1 cellular context compared by ENCODE assay signal in the genomic region with DNA sequence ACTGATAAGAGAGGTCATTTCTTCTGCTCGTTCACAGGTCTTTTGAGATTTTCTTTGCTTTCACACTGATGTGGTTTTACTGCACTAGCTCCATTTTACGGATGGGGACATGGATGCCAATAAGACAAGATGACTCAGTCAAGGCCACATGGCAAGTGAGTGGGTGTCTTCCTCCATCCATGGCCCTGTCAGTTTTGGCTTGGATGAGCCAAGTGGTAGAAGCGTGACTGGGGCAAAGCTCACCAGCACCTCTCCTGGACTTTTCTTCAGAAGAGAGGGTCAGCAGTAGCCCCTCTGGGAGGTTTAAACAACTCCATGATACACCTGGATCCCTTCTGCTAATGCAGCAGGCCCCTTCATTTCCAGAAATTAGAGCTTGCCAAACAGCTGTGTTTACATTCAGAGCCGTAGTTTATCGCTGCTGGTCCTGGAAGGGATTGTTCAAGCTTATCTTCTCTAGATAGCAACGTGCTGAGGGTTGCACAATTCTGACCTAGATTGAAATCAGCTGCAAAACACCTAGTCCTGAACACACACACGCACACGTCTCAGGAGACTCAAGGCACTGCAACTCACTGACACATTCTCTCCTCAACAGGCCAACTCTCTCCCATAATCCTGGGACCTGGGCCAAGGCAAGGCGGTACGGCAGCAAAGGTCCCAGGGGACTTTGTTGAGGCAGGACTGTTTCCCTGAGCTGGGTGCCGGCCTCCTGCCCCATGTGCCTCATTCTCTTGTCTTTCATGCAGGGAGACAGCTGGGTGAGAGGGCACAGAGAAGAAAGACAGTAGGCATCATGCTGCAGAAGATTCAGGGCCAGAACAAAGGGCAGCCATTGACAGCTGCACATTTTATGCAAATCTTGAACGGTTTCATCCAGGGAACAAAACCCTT.
TF ChIP-seq lines count a peak whose summit lies in the region.

No MANE protein-coding gene starts in this region.

TF ChIP-seq in K562, 482 proteins besides CTCF, POLR2A, EP300 and RAD21 (continued from another document and continues in another):
- TF ChIP-seq, protein P1, sequence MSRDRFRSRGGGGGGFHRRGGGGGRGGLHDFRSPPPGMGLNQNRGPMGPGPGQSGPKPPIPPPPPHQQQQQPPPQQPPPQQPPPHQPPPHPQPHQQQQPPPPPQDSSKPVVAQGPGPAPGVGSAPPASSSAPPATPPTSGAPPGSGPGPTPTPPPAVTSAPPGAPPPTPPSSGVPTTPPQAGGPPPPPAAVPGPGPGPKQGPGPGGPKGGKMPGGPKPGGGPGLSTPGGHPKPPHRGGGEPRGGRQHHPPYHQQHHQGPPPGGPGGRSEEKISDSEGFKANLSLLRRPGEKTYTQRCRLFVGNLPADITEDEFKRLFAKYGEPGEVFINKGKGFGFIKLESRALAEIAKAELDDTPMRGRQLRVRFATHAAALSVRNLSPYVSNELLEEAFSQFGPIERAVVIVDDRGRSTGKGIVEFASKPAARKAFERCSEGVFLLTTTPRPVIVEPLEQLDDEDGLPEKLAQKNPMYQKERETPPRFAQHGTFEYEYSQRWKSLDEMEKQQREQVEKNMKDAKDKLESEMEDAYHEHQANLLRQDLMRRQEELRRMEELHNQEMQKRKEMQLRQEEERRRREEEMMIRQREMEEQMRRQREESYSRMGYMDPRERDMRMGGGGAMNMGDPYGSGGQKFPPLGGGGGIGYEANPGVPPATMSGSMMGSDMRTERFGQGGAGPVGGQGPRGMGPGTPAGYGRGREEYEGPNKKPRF (IDR thresholded peaks at IDR 0.05; ENCODE audit: low read depth, low read length) = no peak
- no peak for TF ChIP-seq ZNF717 (CRISPR knock-in tag; IDR thresholded peaks at IDR 0.05)
- TF ChIP-seq CHCHD3 (CRISPR knock-in tag; IDR thresholded peaks at IDR 0.05) = no peak
- no peak for TF ChIP-seq HEY1 (CRISPR knock-in tag; IDR thresholded peaks at IDR 0.05; ENCODE audit: borderline replicate concordance)
- no peak for TF ChIP-seq ZNF121 (CRISPR knock-in tag; conservative IDR thresholded peaks at IDR 0.05)
- no peak for TF ChIP-seq FOXP1 (CRISPR knock-in tag; IDR thresholded peaks at IDR 0.05)
- peak; percentile 25 for TF ChIP-seq CREM (IDR thresholded peaks at IDR 0.05; ENCODE audit: low read depth)
- TF ChIP-seq BACH1 (tag; IDR thresholded peaks at IDR 0.05) = no peak
- TF ChIP-seq HMG20A (CRISPR knock-in tag; conservative IDR thresholded peaks at IDR 0.05) = no peak
- TF ChIP-seq CREBBP (IDR thresholded peaks at IDR 0.05; ENCODE audit: low read depth, low read length) = no peak
- no peak for TF ChIP-seq GATAD2B (IDR thresholded peaks at IDR 0.05; ENCODE audit: borderline replicate concordance)
- no peak for TF ChIP-seq ZNF41 (CRISPR knock-in tag; conservative IDR thresholded peaks at IDR 0.05)
- TF ChIP-seq, protein P2, sequence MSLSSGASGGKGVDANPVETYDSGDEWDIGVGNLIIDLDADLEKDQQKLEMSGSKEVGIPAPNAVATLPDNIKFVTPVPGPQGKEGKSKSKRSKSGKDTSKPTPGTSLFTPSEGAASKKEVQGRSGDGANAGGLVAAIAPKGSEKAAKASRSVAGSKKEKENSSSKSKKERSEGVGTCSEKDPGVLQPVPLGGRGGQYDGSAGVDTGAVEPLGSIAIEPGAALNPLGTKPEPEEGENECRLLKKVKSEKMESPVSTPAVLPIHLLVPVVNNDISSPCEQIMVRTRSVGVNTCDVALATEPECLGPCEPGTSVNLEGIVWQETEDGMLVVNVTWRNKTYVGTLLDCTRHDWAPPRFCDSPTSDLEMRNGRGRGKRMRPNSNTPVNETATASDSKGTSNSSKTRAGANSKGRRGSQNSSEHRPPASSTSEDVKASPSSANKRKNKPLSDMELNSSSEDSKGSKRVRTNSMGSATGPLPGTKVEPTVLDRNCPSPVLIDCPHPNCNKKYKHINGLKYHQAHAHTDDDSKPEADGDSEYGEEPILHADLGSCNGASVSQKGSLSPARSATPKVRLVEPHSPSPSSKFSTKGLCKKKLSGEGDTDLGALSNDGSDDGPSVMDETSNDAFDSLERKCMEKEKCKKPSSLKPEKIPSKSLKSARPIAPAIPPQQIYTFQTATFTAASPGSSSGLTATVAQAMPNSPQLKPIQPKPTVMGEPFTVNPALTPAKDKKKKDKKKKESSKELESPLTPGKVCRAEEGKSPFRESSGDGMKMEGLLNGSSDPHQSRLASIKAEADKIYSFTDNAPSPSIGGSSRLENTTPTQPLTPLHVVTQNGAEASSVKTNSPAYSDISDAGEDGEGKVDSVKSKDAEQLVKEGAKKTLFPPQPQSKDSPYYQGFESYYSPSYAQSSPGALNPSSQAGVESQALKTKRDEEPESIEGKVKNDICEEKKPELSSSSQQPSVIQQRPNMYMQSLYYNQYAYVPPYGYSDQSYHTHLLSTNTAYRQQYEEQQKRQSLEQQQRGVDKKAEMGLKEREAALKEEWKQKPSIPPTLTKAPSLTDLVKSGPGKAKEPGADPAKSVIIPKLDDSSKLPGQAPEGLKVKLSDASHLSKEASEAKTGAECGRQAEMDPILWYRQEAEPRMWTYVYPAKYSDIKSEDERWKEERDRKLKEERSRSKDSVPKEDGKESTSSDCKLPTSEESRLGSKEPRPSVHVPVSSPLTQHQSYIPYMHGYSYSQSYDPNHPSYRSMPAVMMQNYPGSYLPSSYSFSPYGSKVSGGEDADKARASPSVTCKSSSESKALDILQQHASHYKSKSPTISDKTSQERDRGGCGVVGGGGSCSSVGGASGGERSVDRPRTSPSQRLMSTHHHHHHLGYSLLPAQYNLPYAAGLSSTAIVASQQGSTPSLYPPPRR (CRISPR knock-in tag; IDR thresholded peaks at IDR 0.05; ENCODE audit: borderline replicate concordance) = no peak
- TF ChIP-seq POLR2G (IDR thresholded peaks at IDR 0.05; ENCODE audit: low read depth, low read length) = no peak
- TF ChIP-seq, protein P3, sequence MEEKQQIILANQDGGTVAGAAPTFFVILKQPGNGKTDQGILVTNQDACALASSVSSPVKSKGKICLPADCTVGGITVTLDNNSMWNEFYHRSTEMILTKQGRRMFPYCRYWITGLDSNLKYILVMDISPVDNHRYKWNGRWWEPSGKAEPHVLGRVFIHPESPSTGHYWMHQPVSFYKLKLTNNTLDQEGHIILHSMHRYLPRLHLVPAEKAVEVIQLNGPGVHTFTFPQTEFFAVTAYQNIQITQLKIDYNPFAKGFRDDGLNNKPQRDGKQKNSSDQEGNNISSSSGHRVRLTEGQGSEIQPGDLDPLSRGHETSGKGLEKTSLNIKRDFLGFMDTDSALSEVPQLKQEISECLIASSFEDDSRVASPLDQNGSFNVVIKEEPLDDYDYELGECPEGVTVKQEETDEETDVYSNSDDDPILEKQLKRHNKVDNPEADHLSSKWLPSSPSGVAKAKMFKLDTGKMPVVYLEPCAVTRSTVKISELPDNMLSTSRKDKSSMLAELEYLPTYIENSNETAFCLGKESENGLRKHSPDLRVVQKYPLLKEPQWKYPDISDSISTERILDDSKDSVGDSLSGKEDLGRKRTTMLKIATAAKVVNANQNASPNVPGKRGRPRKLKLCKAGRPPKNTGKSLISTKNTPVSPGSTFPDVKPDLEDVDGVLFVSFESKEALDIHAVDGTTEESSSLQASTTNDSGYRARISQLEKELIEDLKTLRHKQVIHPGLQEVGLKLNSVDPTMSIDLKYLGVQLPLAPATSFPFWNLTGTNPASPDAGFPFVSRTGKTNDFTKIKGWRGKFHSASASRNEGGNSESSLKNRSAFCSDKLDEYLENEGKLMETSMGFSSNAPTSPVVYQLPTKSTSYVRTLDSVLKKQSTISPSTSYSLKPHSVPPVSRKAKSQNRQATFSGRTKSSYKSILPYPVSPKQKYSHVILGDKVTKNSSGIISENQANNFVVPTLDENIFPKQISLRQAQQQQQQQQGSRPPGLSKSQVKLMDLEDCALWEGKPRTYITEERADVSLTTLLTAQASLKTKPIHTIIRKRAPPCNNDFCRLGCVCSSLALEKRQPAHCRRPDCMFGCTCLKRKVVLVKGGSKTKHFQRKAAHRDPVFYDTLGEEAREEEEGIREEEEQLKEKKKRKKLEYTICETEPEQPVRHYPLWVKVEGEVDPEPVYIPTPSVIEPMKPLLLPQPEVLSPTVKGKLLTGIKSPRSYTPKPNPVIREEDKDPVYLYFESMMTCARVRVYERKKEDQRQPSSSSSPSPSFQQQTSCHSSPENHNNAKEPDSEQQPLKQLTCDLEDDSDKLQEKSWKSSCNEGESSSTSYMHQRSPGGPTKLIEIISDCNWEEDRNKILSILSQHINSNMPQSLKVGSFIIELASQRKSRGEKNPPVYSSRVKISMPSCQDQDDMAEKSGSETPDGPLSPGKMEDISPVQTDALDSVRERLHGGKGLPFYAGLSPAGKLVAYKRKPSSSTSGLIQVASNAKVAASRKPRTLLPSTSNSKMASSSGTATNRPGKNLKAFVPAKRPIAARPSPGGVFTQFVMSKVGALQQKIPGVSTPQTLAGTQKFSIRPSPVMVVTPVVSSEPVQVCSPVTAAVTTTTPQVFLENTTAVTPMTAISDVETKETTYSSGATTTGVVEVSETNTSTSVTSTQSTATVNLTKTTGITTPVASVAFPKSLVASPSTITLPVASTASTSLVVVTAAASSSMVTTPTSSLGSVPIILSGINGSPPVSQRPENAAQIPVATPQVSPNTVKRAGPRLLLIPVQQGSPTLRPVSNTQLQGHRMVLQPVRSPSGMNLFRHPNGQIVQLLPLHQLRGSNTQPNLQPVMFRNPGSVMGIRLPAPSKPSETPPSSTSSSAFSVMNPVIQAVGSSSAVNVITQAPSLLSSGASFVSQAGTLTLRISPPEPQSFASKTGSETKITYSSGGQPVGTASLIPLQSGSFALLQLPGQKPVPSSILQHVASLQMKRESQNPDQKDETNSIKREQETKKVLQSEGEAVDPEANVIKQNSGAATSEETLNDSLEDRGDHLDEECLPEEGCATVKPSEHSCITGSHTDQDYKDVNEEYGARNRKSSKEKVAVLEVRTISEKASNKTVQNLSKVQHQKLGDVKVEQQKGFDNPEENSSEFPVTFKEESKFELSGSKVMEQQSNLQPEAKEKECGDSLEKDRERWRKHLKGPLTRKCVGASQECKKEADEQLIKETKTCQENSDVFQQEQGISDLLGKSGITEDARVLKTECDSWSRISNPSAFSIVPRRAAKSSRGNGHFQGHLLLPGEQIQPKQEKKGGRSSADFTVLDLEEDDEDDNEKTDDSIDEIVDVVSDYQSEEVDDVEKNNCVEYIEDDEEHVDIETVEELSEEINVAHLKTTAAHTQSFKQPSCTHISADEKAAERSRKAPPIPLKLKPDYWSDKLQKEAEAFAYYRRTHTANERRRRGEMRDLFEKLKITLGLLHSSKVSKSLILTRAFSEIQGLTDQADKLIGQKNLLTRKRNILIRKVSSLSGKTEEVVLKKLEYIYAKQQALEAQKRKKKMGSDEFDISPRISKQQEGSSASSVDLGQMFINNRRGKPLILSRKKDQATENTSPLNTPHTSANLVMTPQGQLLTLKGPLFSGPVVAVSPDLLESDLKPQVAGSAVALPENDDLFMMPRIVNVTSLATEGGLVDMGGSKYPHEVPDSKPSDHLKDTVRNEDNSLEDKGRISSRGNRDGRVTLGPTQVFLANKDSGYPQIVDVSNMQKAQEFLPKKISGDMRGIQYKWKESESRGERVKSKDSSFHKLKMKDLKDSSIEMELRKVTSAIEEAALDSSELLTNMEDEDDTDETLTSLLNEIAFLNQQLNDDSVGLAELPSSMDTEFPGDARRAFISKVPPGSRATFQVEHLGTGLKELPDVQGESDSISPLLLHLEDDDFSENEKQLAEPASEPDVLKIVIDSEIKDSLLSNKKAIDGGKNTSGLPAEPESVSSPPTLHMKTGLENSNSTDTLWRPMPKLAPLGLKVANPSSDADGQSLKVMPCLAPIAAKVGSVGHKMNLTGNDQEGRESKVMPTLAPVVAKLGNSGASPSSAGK (IDR thresholded peaks at IDR 0.05) = no peak
- TF ChIP-seq, protein P4, sequence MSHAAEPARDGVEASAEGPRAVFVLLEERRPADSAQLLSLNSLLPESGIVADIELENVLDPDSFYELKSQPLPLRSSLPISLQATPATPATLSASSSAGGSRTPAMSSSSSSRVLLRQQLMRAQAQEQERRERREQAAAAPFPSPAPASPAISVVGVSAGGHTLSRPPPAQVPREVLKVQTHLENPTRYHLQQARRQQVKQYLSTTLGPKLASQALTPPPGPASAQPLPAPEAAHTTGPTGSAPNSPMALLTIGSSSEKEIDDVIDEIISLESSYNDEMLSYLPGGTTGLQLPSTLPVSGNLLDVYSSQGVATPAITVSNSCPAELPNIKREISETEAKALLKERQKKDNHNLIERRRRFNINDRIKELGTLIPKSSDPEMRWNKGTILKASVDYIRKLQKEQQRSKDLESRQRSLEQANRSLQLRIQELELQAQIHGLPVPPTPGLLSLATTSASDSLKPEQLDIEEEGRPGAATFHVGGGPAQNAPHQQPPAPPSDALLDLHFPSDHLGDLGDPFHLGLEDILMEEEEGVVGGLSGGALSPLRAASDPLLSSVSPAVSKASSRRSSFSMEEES (CRISPR knock-in tag; IDR thresholded peaks at IDR 0.05) = no peak
- no peak for TF ChIP-seq TCF7L2 (IDR thresholded peaks at IDR 0.05; ENCODE audit: low read depth, low read length)
- TF ChIP-seq ZNF785 (CRISPR knock-in tag; IDR thresholded peaks at IDR 0.05) = no peak
- TF ChIP-seq HNRNPL (IDR thresholded peaks at IDR 0.05; ENCODE audit: low read depth, low read length) = no peak
- no peak for TF ChIP-seq NCOA6 (IDR thresholded peaks at IDR 0.05)
- no peak for TF ChIP-seq CHD4 (IDR thresholded peaks at IDR 0.05; ENCODE audit: insufficient read depth, insufficient replicate concordance, low read depth, low read length, poor library complexity, severe bottlenecking)
- TF ChIP-seq, protein P5, sequence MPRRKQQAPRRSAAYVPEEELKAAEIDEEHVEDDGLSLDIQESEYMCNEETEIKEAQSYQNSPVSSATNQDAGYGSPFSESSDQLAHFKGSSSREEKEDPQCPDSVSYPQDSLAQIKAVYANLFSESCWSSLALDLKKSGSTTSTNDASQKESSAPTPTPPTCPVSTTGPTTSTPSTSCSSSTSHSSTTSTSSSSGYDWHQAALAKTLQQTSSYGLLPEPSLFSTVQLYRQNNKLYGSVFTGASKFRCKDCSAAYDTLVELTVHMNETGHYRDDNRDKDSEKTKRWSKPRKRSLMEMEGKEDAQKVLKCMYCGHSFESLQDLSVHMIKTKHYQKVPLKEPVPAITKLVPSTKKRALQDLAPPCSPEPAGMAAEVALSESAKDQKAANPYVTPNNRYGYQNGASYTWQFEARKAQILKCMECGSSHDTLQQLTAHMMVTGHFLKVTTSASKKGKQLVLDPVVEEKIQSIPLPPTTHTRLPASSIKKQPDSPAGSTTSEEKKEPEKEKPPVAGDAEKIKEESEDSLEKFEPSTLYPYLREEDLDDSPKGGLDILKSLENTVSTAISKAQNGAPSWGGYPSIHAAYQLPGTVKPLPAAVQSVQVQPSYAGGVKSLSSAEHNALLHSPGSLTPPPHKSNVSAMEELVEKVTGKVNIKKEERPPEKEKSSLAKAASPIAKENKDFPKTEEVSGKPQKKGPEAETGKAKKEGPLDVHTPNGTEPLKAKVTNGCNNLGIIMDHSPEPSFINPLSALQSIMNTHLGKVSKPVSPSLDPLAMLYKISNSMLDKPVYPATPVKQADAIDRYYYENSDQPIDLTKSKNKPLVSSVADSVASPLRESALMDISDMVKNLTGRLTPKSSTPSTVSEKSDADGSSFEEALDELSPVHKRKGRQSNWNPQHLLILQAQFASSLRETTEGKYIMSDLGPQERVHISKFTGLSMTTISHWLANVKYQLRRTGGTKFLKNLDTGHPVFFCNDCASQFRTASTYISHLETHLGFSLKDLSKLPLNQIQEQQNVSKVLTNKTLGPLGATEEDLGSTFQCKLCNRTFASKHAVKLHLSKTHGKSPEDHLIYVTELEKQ (CRISPR knock-in tag; IDR thresholded peaks at IDR 0.05) = no peak
- TF ChIP-seq POU5F1 (IDR thresholded peaks at IDR 0.05; ENCODE audit: borderline replicate concordance, low read depth, low read length, partially characterized antibody) = no peak
